24 cellular contexts compared by ENCODE assay signal in genomic region chr2:20229322-20230201, GRCh38. TPM values are rescaled to one million over a fixed set of nuclear protein-coding genes. Genes with fewer than 3 reads are reported as not detected.
DNase-seq lines count a peak whose midpoint lies in the region; ATAC-seq and TF ChIP-seq lines count a peak whose summit lies in the region.
"Had no signal": no experiment of that assay in that cellular context is flagged by ENCODE, and none has a peak within 500 bp of the region (broad histone marks: within the 10 kb centered on the region; RNA-seq: fewer than 3 reads in every experiment).

No MANE protein-coding gene starts in this region.

- no peak for TF ChIP-seq CTCF in BJ (IDR thresholded peaks at IDR 0.05; ENCODE audit: insufficient read depth, low read depth, low read length)
- no peak for TF ChIP-seq CTCF in endodermal cell (conservative IDR thresholded peaks at IDR 0.05)
- no peak for TF ChIP-seq CTCF in osteocyte (IDR thresholded peaks at IDR 0.05)
- TF ChIP-seq CTCF in brain microvascular endothelial cell (IDR thresholded peaks at IDR 0.05; ENCODE audit: low read depth, low read length, missing control alignments): no peak

- CTCF ChIA-PET in BJ (lab: Yijun Ruan, JAX): no interaction called here
- CTCF ChIA-PET in HEK293T (lab: Yijun Ruan, JAX): no interaction called here

- in situ Hi-C loops in brain microvascular endothelial cell (cut with HindIII; ENCODE audit: low pct_ligation_motif_present, low sequenced_read_pairs): loop anchor here (10.0 kb wide), 1 partner anchor 95 kb away; no protein-coding TSS in a partner anchor

- POLR2A ChIA-PET in BJ (lab: Charles Lee) (no interaction called here), HEK293T (lab: Yijun Ruan, JAX) (no interaction called here)

- ATAC-seq in esophagus mucosa (no peak), HG03565 (IDR thresholded peaks at IDR 0.05; ENCODE audit: unreplicated experiment) (no peak)
- ATAC-seq: activated CD8-positive, alpha-beta memory T cell treated with anti-CD3 and anti-CD28 coated beads, Interleukin-2, amount 10 ng/mL, durations not matched to agents 7 days and 5 days; foreskin keratinocyte; GM12878; HCT116; stimulated activated naive CD8-positive, alpha-beta T cell treated with anti-CD3 and anti-CD28 coated beads, Interleukin-15, Interleukin-2, amounts not matched to agents 100 U/mL and 50 U/mL, for 24 hours had no signal

- H3K4me3 ChIP-seq in BJ (ENCODE audit: low read depth, low read length) (no peak overlapping the region), endodermal cell (ENCODE audit: low read length) (no peak overlapping the region), brain microvascular endothelial cell (ENCODE audit: low read depth, low read length) (no peak overlapping the region)
- H3K4me3 ChIP-seq: BLaER1, cardiac muscle cell, GM12878, tibial nerve had no signal

- no peaks in the 10 kb centered on the region for H3K36me3 Mint-ChIP-seq in endodermal cell (ENCODE audit: low read depth)
- no peaks in the 10 kb centered on the region for H3K36me3 Mint-ChIP-seq in osteocyte (ENCODE audit: unreplicated experiment)
- H3K36me3 Mint-ChIP-seq: activated CD8-positive, alpha-beta memory T cell treated with anti-CD3 and anti-CD28 coated beads, Interleukin-2, amount 10 ng/mL, durations not matched to agents 7 days and 5 days; naive B cell had no signal

- H3K9me3 ChIP-seq in endodermal cell (ENCODE audit: control insufficient read depth, low read length): no peaks in the 10 kb centered on the region
- H3K9me3 ChIP-seq: BLaER1, tibial nerve had no signal

- H3K27ac Mint-ChIP-seq in endodermal cell: no peak overlapping the region
- H3K27ac Mint-ChIP-seq in osteocyte (ENCODE audit: unreplicated experiment): no peak overlapping the region
- H3K27ac Mint-ChIP-seq: activated CD8-positive, alpha-beta memory T cell treated with anti-CD3 and anti-CD28 coated beads, Interleukin-2, amount 10 ng/mL, durations not matched to agents 7 days and 5 days; naive B cell had no signal

- H3K27me3 Mint-ChIP-seq in endodermal cell (ENCODE audit: insufficient read depth) (peaks cover 18% of the 10 kb centered on the region), osteocyte (ENCODE audit: unreplicated experiment) (no peaks in the 10 kb centered on the region)

- 85 to 93% methylated on average over 9 to 11 of the region's 11 CpGs for WGBS in endodermal cell (ENCODE audit: insufficient coverage in 1 of 2, insufficient read length in 1 of 2), 2 experiments

- H3K9me3 Mint-ChIP-seq in endodermal cell (no peaks in the 10 kb centered on the region), osteocyte (ENCODE audit: unreplicated experiment) (no peaks in the 10 kb centered on the region)

- no peak overlapping the region for H3K9ac ChIP-seq in endodermal cell (ENCODE audit: extremely low read depth, low read length, poor library complexity, severe bottlenecking)
- H3K9ac ChIP-seq: BLaER1, parathyroid adenoma had no signal

- H3K27ac ChIP-seq in endodermal cell (ENCODE audit: low read depth, low read length) (no peak overlapping the region), brain microvascular endothelial cell (no peak overlapping the region)
- H3K27ac ChIP-seq: BLaER1, cardiac muscle cell, parathyroid adenoma, tibial nerve had no signal

- H3K4me1 Mint-ChIP-seq in endodermal cell: peaks cover 6% of the 10 kb centered on the region
- peaks cover 9% of the 10 kb centered on the region for H3K4me1 Mint-ChIP-seq in osteocyte (ENCODE audit: unreplicated experiment)

- H3K4me3 Mint-ChIP-seq in endodermal cell: no peak overlapping the region
- no peak overlapping the region for H3K4me3 Mint-ChIP-seq in osteocyte (ENCODE audit: unreplicated experiment)
- H3K4me3 Mint-ChIP-seq: activated CD8-positive, alpha-beta memory T cell treated with anti-CD3 and anti-CD28 coated beads, Interleukin-2, amount 10 ng/mL, durations not matched to agents 7 days and 5 days; naive B cell had no signal

- H3K27me3 ChIP-seq in BJ (ENCODE audit: control insufficient read depth, insufficient read depth, low read length) (no peaks in the 10 kb centered on the region), endodermal cell (ENCODE audit: control insufficient read depth, insufficient read depth, low read length, poor library complexity, severe bottlenecking) (peaks cover 11% of the 10 kb centered on the region), brain microvascular endothelial cell (replicated peaks) (no peaks in the 10 kb centered on the region)
- H3K27me3 ChIP-seq: cardiac muscle cell, foreskin keratinocyte had no signal

- no peaks in the 10 kb centered on the region for H3K4me1 ChIP-seq in endodermal cell (ENCODE audit: control insufficient read depth, insufficient read depth, low read length)
- H3K4me1 ChIP-seq: parathyroid adenoma had no signal

- DNase-seq in BJ (ENCODE audit: low read depth) (peak; percentile 52), HEK293T (ENCODE audit: extremely low spot score) (no peak), endodermal cell (peak; percentile 38), osteocyte (ENCODE audit: extremely low spot score, unreplicated experiment) (peak; percentile 42), NCI-H2227 treated with DMSO at 0.1 percent for 48 hours (lab: John Stamatoyannopoulos, UW) (no peak), brain microvascular endothelial cell (no peak)
- DNase-seq: activated CD4-positive, alpha-beta T cell treated with anti-CD3 and anti-CD28 coated beads for 48 hours; activated CD8-positive, alpha-beta memory T cell treated with anti-CD3 and anti-CD28 coated beads, Interleukin-2, amount 10 ng/mL, durations not matched to agents 7 days and 5 days; activated gamma-delta T cell treated with Interleukin-2 at 50 U/mL for 16 hours; foreskin keratinocyte; kidney glomerular epithelial cell; naive B cell; NCI-H187; NCI-H446; stimulated activated CD4-positive, alpha-beta T cell treated with anti-CD3 and anti-CD28 coated beads, Interleukin-1b, Interleukin-23, amount 100 ng/mL, for 48 hours; stimulated activated naive CD8-positive, alpha-beta T cell treated with anti-CD3 and anti-CD28 coated beads, Interleukin-15, Interleukin-2, amounts not matched to agents 100 U/mL and 50 U/mL, for 24 hours had no signal

- H3K36me3 ChIP-seq in BJ (ENCODE audit: control insufficient read depth, insufficient read depth, low read length) (no peaks in the 10 kb centered on the region), endodermal cell (ENCODE audit: control insufficient read depth, insufficient read depth, low read length) (no peaks in the 10 kb centered on the region), brain microvascular endothelial cell (replicated peaks) (no peaks in the 10 kb centered on the region)
- H3K36me3 ChIP-seq: BLaER1, cardiac muscle cell, tibial nerve had no signal

TF ChIP-seq in HEK293T, 16 proteins besides CTCF, POLR2A, EP300 and RAD21:
- TF ChIP-seq SP1 (IDR thresholded peaks at IDR 0.05) (no peak), ARNT (IDR thresholded peaks at IDR 0.05) (no peak), TARDBP (IDR thresholded peaks at IDR 0.05) (0 out of 2 replicates have a peak, but pooled peaks have one; percentile 13), BHLHE40 (IDR thresholded peaks at IDR 0.05; ENCODE audit: borderline replicate concordance) (no peak), PKNOX1 (IDR thresholded peaks at IDR 0.05) (no peak)

RNA-seq across cellular contexts. Expression of gene SDC1, which starts 4.6 kb away (rescaled TPM):
- 32.0 and 42.0 TPM in 2 replicates for polyA plus RNA-seq in BJ (2011; rRNA removed)
- 12.0 and 23.1 TPM in 2 replicates for polyA minus RNA-seq in BJ (2011; rRNA and poly(A)+ RNA removed)
- total RNA-seq in endodermal cell: 10 to 100 TPM; 12.7 to 19.2 TPM
- polyA plus RNA-seq in endodermal cell (2013, experiment 1 of 2): 36.9 TPM
- 39.5 TPM for polyA plus RNA-seq in endodermal cell (2013, experiment 2 of 2)
- 11.1 and 11.6 TPM in 2 replicates for total RNA-seq in osteocyte
- total RNA-seq in esophagus mucosa: 477 TPM

Comparison
In these comparisons a context has a peak if more than half of its experiments do, and no peak if none do; other contexts are left out.
1. DNase-seq: peak in BJ (single experiment), endodermal cell (single experiment) and osteocyte (single experiment); none in HEK293T (single experiment), NCI-H2227 treated with DMSO at 0.1 percent for 48 hours (single experiment) and brain microvascular endothelial cell (single experiment).
2. RNA of gene SDC1, which starts 4.6 kb away (total RNA-seq): 477 TPM in esophagus mucosa (single experiment); 12.7 to 19.2 TPM in endodermal cell and 11.1 to 11.6 TPM in osteocyte; every median in the first group is over 10 times any median in the second.